ENCODE assay signal across 6 cellular contexts in the genomic region with DNA sequence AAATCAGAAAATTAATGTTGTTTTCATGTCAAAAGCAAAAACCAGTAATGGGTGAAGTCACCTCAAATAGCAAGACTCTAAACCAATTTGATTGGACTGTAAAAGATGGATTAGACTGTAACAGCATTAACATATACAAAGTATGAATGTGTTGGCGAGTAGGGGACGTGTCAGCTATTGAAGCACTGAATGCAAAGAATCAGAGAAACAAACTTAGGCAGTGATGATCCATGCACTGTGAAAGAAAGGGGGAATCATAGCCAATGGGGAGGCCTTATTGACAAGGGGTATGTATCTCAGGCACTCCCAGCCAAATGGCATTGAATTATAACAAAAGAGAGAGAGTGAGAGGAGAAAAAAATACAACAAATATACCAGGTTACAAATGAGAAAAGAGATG.
"Had no signal": no experiment of that assay in that cellular context is flagged by ENCODE, and none has a peak within 500 bp of the region (broad histone marks: within the 10 kb centered on the region; RNA-seq: fewer than 3 reads in every experiment).

No MANE protein-coding gene starts in this region.

- H3K4me3 ChIP-seq: K562 had no signal

- H3K36me3 Mint-ChIP-seq: IgD-negative memory B cell had no signal

- H3K4me1 Mint-ChIP-seq: IgD-negative memory B cell had no signal

- DNase-seq: IMR-90, KBM-7, KG1 had no signal

- H3K4me3 Mint-ChIP-seq: IgD-negative memory B cell had no signal

- H3K27ac Mint-ChIP-seq: IgD-negative memory B cell had no signal

- H3K27ac ChIP-seq: HL-60 had no signal
